9 cellular contexts compared by ENCODE assay signal in genomic region chr17:38912221-38912813, GRCh38. TPM values are rescaled to one million over a fixed set of nuclear protein-coding genes. Genes with fewer than 3 reads are reported as not detected.
DNase-seq lines count a peak whose midpoint lies in the region; ATAC-seq and TF ChIP-seq lines count a peak whose summit lies in the region.
"Had no signal": no experiment of that assay in that cellular context is flagged by ENCODE, and none has a peak within 500 bp of the region (broad histone marks: within the 10 kb centered on the region; RNA-seq: fewer than 3 reads in every experiment).

No MANE protein-coding gene starts in this region.

- in situ Hi-C loops in gastrocnemius medialis (cut with MboI; ENCODE audit: low sequenced_read_pairs in 4 of 4), result no loop called here

- 65% methylated on average over 12 of the region's 13 CpGs for WGBS in SK-N-SH (ENCODE audit: low lambda C conversion rate)
- 44 to 57% (median 50%) methylated on average over 9 to 13 of the region's 13 CpGs for WGBS in heart left ventricle, 4 donors

- H3K79me2 ChIP-seq in SK-N-SH (ENCODE audit: insufficient read depth), result peaks cover 71% of the 10 kb centered on the region

- H3K27me3 ChIP-seq in SK-N-SH (ENCODE audit: insufficient read depth) (no peaks in the 10 kb centered on the region), heart left ventricle (no peaks in the 10 kb centered on the region), gastrocnemius medialis (no peaks in the 10 kb centered on the region)

- H2AFZ ChIP-seq in SK-N-SH (ENCODE audit: low read depth), result no peak overlapping the region

- H3K9ac ChIP-seq in SK-N-SH, result no peak overlapping the region

- POLR2A ChIA-PET in SK-N-SH (lab: Yijun Ruan, JAX), result interaction anchor here (1.0 to 1.3 kb wide), 3 partner anchors 13 to 59 kb away, joined by 3 to 4 read pairs (median 4); partner anchors contain the start of genes LASP1NB and RPL23

- no peak; the same call in 1 of the 2 replicates for TF ChIP-seq RAD21 in SK-N-SH (IDR thresholded peaks at IDR 0.05; ENCODE audit: low read length)

- H3K36me3 ChIP-seq in SK-N-SH (replicated peaks in 1 of 2; ENCODE audit: control insufficient read depth in 1 of 2, insufficient read depth in 2 of 2, low read length in 1 of 2), result peaks cover 19 to 29% of the 10 kb centered on the region in 2 experiments
- peaks cover 0 to 81% (median 51%) of the 10 kb centered on the region in 9 donors for H3K36me3 ChIP-seq in heart left ventricle
- H3K36me3 ChIP-seq in gastrocnemius medialis, result peaks cover 0 to 15% of the 10 kb centered on the region in 2 donors

- TF ChIP-seq POLR2A in heart left ventricle (IDR thresholded peaks at IDR 0.05), result no peak
- no peak for TF ChIP-seq POLR2A in gastrocnemius medialis (IDR thresholded peaks at IDR 0.05)

- peaks cover 10% of the 10 kb centered on the region for H3F3A ChIP-seq in SK-N-SH (replicated peaks; ENCODE audit: insufficient read depth)

- H3K9me3 ChIP-seq in SK-N-SH, result no peaks in the 10 kb centered on the region
- H3K9me3 ChIP-seq in heart left ventricle, result no peaks in the 10 kb centered on the region
- H3K9me3 ChIP-seq in gastrocnemius medialis, result no peaks in the 10 kb centered on the region

- DNase-seq in DMS 273 treated with DMSO at 0.1 percent for 48 hours (lab: John Stamatoyannopoulos, UW) (peak; percentile 54), SK-N-SH (peak; percentile 76), heart left ventricle (peak in 3 of 5 donors; percentile 61 to 79 (median 76)), gastrocnemius medialis (no peak), T1000 (lab: John Stamatoyannopoulos, UW) (no peak), NCI-H774 (lab: John Stamatoyannopoulos, UW) (no peak)

- H4K20me1 ChIP-seq in SK-N-SH (ENCODE audit: insufficient read depth), result peaks cover 64% of the 10 kb centered on the region

- no peaks in the 10 kb centered on the region for H3K9me2 ChIP-seq in SK-N-SH

- peak in 1 of 2 experiments; percentile 72; a peak in 2 of 4 replicates for TF ChIP-seq EP300 in SK-N-SH (IDR thresholded peaks at IDR 0.05; ENCODE audit: borderline replicate concordance in 1 of 2, low read depth in 1 of 2, low read length in 1 of 2)

- H3K27ac ChIP-seq in SK-N-SH (ENCODE audit: low read depth in 2 of 2, low read length in 1 of 2), result peak overlapping the region; percentile 11 to 75; a peak in 3 of 4 replicates
- peak overlapping the region in 11 of 12 donors; percentile 1 to 70 (median 46) for H3K27ac ChIP-seq in heart left ventricle
- H3K27ac ChIP-seq in gastrocnemius medialis, result peak overlapping the region; percentile 39 to 68 (median 63)

- intact Hi-C loops in heart left ventricle (cut with DNase I), result no loop called here
- intact Hi-C loops in gastrocnemius medialis (cut with DNase I; ENCODE audit: low total_unique reads), result no loop called here

- H3K4me2 ChIP-seq in SK-N-SH, result no peak overlapping the region; the same call in 1 of the 2 replicates

- H3K4me1 ChIP-seq in SK-N-SH (ENCODE audit: control insufficient read depth in 1 of 2, insufficient read depth in 2 of 2, low read depth in 1 of 2, low read length in 1 of 2) (peaks cover 0 to 45% of the 10 kb centered on the region in 2 experiments; a peak in 2 of 4 replicates), heart left ventricle (peaks cover 3 to 77% (median 43%) of the 10 kb centered on the region in 12 donors), gastrocnemius medialis (peaks cover 28 to 29% of the 10 kb centered on the region in 2 donors)

- ATAC-seq in heart left ventricle, result peak in 3 of 4 donors; percentile 45 to 64 (median 53)
- peak; percentile 34 to 45 for ATAC-seq in gastrocnemius medialis
- ATAC-seq in HG02642 (IDR thresholded peaks at IDR 0.05; ENCODE audit: poor library complexity, unreplicated experiment), result no peak
- no peak for ATAC-seq in GM21515 (IDR thresholded peaks at IDR 0.05; ENCODE audit: unreplicated experiment)

- CTCF ChIA-PET in SK-N-SH (lab: Yijun Ruan, JAX), result interaction anchor here (1.2 kb wide), 1 partner anchor 10 kb away, joined by 4 read pairs; no protein-coding TSS in a partner anchor

- no peak for TF ChIP-seq CTCF in SK-N-SH (IDR thresholded peaks at IDR 0.05)
- TF ChIP-seq CTCF in heart left ventricle (IDR thresholded peaks at IDR 0.05), result no peak
- no peak for TF ChIP-seq CTCF in gastrocnemius medialis (IDR thresholded peaks at IDR 0.05 in 4 of 5, conservative IDR thresholded peaks at IDR 0.05 in 1 of 5)

- H3K4me3 ChIP-seq in SK-N-SH (ENCODE audit: low read depth in 2 of 2, low read length in 1 of 2), result no peak overlapping the region
- H3K4me3 ChIP-seq in heart left ventricle, result no peak overlapping the region
- H3K4me3 ChIP-seq in gastrocnemius medialis, result no peak overlapping the region

TF ChIP-seq in SK-N-SH, 30 proteins besides CTCF, POLR2A, EP300 and RAD21 (continues in another document):
- TF ChIP-seq PBX3 (IDR thresholded peaks at IDR 0.05), result peak; percentile 74
- peak; percentile 47; the same call in 1 of the 2 replicates for TF ChIP-seq RCOR1 (IDR thresholded peaks at IDR 0.05; ENCODE audit: low read length)
- no peak for TF ChIP-seq IRF3 (IDR thresholded peaks at IDR 0.05; ENCODE audit: low read depth, low read length)
- TF ChIP-seq USF2 (IDR thresholded peaks at IDR 0.05; ENCODE audit: borderline replicate concordance, low read depth, low read length), result no peak
- TF ChIP-seq RXRA (IDR thresholded peaks at IDR 0.05; ENCODE audit: borderline replicate concordance, low read depth), result no peak; the same call in 1 of the 2 replicates
- TF ChIP-seq TCF12 (IDR thresholded peaks at IDR 0.05), result peak; percentile 94
- TF ChIP-seq GATA2 (CRISPR knock-in tag; IDR thresholded peaks at IDR 0.05), result peak; percentile 36; the same call in 1 of the 2 replicates
- no peak for TF ChIP-seq SMC3 (IDR thresholded peaks at IDR 0.05; ENCODE audit: low read depth, low read length)
- TF ChIP-seq FOXJ3 (CRISPR knock-in tag; IDR thresholded peaks at IDR 0.05), result no peak
- TF ChIP-seq, protein P1, sequence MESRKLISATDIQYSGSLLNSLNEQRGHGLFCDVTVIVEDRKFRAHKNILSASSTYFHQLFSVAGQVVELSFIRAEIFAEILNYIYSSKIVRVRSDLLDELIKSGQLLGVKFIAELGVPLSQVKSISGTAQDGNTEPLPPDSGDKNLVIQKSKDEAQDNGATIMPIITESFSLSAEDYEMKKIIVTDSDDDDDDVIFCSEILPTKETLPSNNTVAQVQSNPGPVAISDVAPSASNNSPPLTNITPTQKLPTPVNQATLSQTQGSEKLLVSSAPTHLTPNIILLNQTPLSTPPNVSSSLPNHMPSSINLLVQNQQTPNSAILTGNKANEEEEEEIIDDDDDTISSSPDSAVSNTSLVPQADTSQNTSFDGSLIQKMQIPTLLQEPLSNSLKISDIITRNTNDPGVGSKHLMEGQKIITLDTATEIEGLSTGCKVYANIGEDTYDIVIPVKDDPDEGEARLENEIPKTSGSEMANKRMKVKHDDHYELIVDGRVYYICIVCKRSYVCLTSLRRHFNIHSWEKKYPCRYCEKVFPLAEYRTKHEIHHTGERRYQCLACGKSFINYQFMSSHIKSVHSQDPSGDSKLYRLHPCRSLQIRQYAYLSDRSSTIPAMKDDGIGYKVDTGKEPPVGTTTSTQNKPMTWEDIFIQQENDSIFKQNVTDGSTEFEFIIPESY (IDR thresholded peaks at IDR 0.05; ENCODE audit: borderline replicate concordance, low read depth), result no peak
- peak; percentile 93 for TF ChIP-seq NFIC (IDR thresholded peaks at IDR 0.05; ENCODE audit: borderline replicate concordance)
- TF ChIP-seq YY1 (IDR thresholded peaks at IDR 0.05; ENCODE audit: low read depth), result no peak
- no peak for TF ChIP-seq ELF1 (IDR thresholded peaks at IDR 0.05)
- TF ChIP-seq SIN3A (IDR thresholded peaks at IDR 0.05; ENCODE audit: borderline replicate concordance, low read depth, low read length), result no peak

RNA-seq across cellular contexts. Expression of gene LASP1, which starts 42.5 kb away (rescaled TPM):
- polyA plus RNA-seq in SK-N-SH (2012; rRNA removed) (79.7 and 102 TPM in 2 replicates), heart left ventricle (10 to 100 TPM; 18.2 to 29.2 TPM)
- 59.0 and 70.3 TPM in 2 replicates for polyA plus RNA-seq in SK-N-SH (2012; cell fraction: cytosol; rRNA removed)
- polyA plus RNA-seq in SK-N-SH (2012; cell fraction: nucleus; rRNA removed), result 88.9 and 142 TPM in 2 replicates
- total RNA-seq in heart left ventricle (10 to 100 TPM; 23.2 to 88.2 (median 26.7) TPM), gastrocnemius medialis (10 to 100 TPM; 10.7 to 24.1 (median 20.5) TPM)

RNA-seq across cellular contexts. Expression of gene FBXO47, which starts 54.9 kb away (rescaled TPM):
- polyA plus RNA-seq in SK-N-SH (2012; rRNA removed), result not detected in 2 replicates
- polyA plus RNA-seq in SK-N-SH (2012; cell fraction: cytosol; rRNA removed), result not detected in 2 replicates
- polyA plus RNA-seq in SK-N-SH (2012; cell fraction: nucleus; rRNA removed), result not detected in 2 replicates
- total RNA-seq in heart left ventricle, result under 1 TPM in 1 of 9 donors, not detected in 8; 0.11 TPM
- not detected for polyA plus RNA-seq in heart left ventricle
- total RNA-seq in gastrocnemius medialis, result not detected
- total RNA-seq: pulmonary artery endothelial cell had no signal

RNA-seq across cellular contexts. Expression of gene RPL23, which starts 58.8 kb away (rescaled TPM):
- polyA plus RNA-seq in SK-N-SH (2012; rRNA removed) (2,658 and 2,763 TPM in 2 replicates), heart left ventricle (1,000 to 10,000 TPM; 1,964 to 2,300 TPM)
- 3,488 and 4,696 TPM in 2 replicates for polyA plus RNA-seq in SK-N-SH (2012; cell fraction: cytosol; rRNA removed)
- 540 and 582 TPM in 2 replicates for polyA plus RNA-seq in SK-N-SH (2012; cell fraction: nucleus; rRNA removed)
- total RNA-seq in heart left ventricle (1,000 to 10,000 TPM in 1 of 9 donors, 100 to 1,000 TPM in 8; 698 to 1,018 (median 826) TPM), gastrocnemius medialis (1,000 to 10,000 TPM in 1 of 4 donors, 100 to 1,000 TPM in 3; 878 to 1,126 (median 955) TPM)

Comparison
In these comparisons a context has a peak if more than half of its experiments do, and no peak if none do; other contexts are left out.
1. DNase-seq: peak in DMS 273 treated with DMSO at 0.1 percent for 48 hours (single experiment), SK-N-SH (single experiment) and heart left ventricle (3 of 5); none in gastrocnemius medialis (0 of 2), T1000 (single experiment) and NCI-H774 (single experiment).
2. ATAC-seq: peak in heart left ventricle (3 of 4) and gastrocnemius medialis (2 of 2); none in HG02642 (single experiment) and GM21515 (single experiment).
3. Peak in every context shown above with its lines, with median percentiles within 50 percentile points of each other: H3K27ac ChIP-seq.